In the genomic region with DNA sequence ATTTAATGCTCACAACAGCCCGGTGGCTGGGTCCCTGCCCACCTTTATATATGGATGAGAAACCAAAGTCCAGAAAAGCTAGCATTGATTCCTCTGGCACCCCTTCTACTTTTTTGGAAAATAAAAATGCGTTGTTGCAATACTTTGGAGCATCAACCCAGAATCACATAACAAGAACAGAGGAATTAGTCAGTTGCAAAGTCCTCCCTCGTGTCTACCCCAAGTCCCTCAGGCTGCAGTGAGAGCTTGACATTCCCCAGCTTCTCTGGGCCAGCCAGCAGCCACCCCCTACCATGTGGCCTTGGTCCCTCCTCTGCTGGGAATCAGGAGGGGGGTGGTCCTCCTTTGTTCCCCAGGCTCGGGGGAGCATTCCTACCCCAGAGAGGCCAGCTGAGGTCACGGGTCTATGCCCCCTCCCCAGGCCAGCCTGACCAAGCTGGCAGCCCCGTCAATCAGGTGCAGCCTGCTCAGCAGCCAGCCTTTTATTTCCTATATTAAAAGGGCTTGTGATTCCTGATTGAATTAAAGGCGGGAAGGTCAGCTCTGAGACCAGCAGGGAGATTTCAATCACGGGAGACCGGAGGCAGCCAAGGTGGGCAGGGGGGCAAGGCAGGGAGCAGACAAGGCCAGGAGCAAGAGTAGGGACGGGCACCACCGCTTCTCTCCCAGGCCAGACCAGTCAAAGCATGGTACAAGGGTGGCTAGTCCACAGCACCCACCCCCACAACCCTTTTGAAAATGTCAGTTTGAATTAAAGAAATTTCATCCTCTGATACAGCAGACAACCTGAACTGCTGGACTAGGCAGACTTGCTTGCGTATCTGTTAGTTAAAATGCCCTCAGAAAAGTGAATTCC, we compare ENCODE assay signal across 14 cellular contexts.
"Had no signal": no experiment of that assay in that cellular context is flagged by ENCODE, and none has a peak within 500 bp of the region (broad histone marks: within the 10 kb centered on the region; RNA-seq: fewer than 3 reads in every experiment).

No MANE protein-coding gene starts in this region.

- ATAC-seq: left lung; natural killer cell treated with Interleukin-12 subunit alpha and Interleukin-12 subunit beta and Interleukin-15 and Interleukin-18, amount 100 ng/mL, for 72 hours had no signal

- H3K9me3 ChIP-seq: esophagus muscularis mucosa, left lung, sigmoid colon, upper lobe of left lung had no signal

- H3K36me3 ChIP-seq: esophagus muscularis mucosa, left lung, sigmoid colon, upper lobe of left lung had no signal

- H3K4me3 Mint-ChIP-seq: activated CD4-positive, alpha-beta T cell treated with anti-CD3 and anti-CD28 coated beads, Interleukin-2, amount 10 ng/mL, durations not matched to agents 7 days and 5 days; activated naive CD4-positive, alpha-beta T cell treated with anti-CD3 and anti-CD28 coated beads, Interleukin-2, amount 50 U/mL, for 24 hours; activated T-cell treated with anti-CD3 and anti-CD28 coated beads, Interleukin-2, amount 50 U/mL, for 24 hours; central memory CD8-positive, alpha-beta T cell; memory B cell; natural killer cell treated with Interleukin-12 subunit alpha and Interleukin-12 subunit beta and Interleukin-15 and Interleukin-18, amount 100 ng/mL, for 72 hours had no signal

- DNase-seq: activated CD4-positive, alpha-beta T cell treated with anti-CD3 and anti-CD28 coated beads, Interleukin-2, amount 10 ng/mL, durations not matched to agents 7 days and 5 days; activated effector memory CD4-positive, alpha-beta T cell treated with Interleukin-2 at 50 U/mL for 16 hours; activated T-cell treated with anti-CD3 and anti-CD28 coated beads, Interleukin-2, amount 50 U/mL, for 24 hours; dermis blood vessel endothelial cell; left lung; sigmoid colon; stimulated activated CD4-positive, alpha-beta T cell treated with anti-CD3 and anti-CD28 coated beads, Interleukin-2, amount 100 ng/mL, for 24 hours; stimulated activated naive CD4-positive, alpha-beta T cell had no signal

- H3K27ac ChIP-seq: esophagus muscularis mucosa, left lung, sigmoid colon, upper lobe of left lung had no signal

- H3K9me3 Mint-ChIP-seq: activated CD4-positive, alpha-beta T cell treated with anti-CD3 and anti-CD28 coated beads, Interleukin-2, amount 10 ng/mL, durations not matched to agents 7 days and 5 days; activated naive CD4-positive, alpha-beta T cell treated with anti-CD3 and anti-CD28 coated beads, Interleukin-2, amount 50 U/mL, for 24 hours; activated T-cell treated with anti-CD3 and anti-CD28 coated beads, Interleukin-2, amount 50 U/mL, for 24 hours; central memory CD8-positive, alpha-beta T cell; memory B cell; natural killer cell treated with Interleukin-12 subunit alpha and Interleukin-12 subunit beta and Interleukin-15 and Interleukin-18, amount 100 ng/mL, for 72 hours had no signal

- H3K27me3 Mint-ChIP-seq: activated CD4-positive, alpha-beta T cell treated with anti-CD3 and anti-CD28 coated beads, Interleukin-2, amount 10 ng/mL, durations not matched to agents 7 days and 5 days had no signal

- H3K27me3 ChIP-seq: esophagus muscularis mucosa, left lung, sigmoid colon, upper lobe of left lung had no signal

- H3K27ac Mint-ChIP-seq: activated CD4-positive, alpha-beta T cell treated with anti-CD3 and anti-CD28 coated beads, Interleukin-2, amount 10 ng/mL, durations not matched to agents 7 days and 5 days; activated naive CD4-positive, alpha-beta T cell treated with anti-CD3 and anti-CD28 coated beads, Interleukin-2, amount 50 U/mL, for 24 hours; activated T-cell treated with anti-CD3 and anti-CD28 coated beads, Interleukin-2, amount 50 U/mL, for 24 hours; memory B cell; natural killer cell treated with Interleukin-12 subunit alpha and Interleukin-12 subunit beta and Interleukin-15 and Interleukin-18, amount 100 ng/mL, for 72 hours had no signal

- H3K4me3 ChIP-seq: esophagus muscularis mucosa, left lung, sigmoid colon, upper lobe of left lung had no signal

- H3K36me3 Mint-ChIP-seq: activated naive CD4-positive, alpha-beta T cell treated with anti-CD3 and anti-CD28 coated beads, Interleukin-2, amount 50 U/mL, for 24 hours; memory B cell; natural killer cell treated with Interleukin-12 subunit alpha and Interleukin-12 subunit beta and Interleukin-15 and Interleukin-18, amount 100 ng/mL, for 72 hours had no signal

- H3K4me1 Mint-ChIP-seq: activated CD4-positive, alpha-beta T cell treated with anti-CD3 and anti-CD28 coated beads, Interleukin-2, amount 10 ng/mL, durations not matched to agents 7 days and 5 days; activated naive CD4-positive, alpha-beta T cell treated with anti-CD3 and anti-CD28 coated beads, Interleukin-2, amount 50 U/mL, for 24 hours; central memory CD8-positive, alpha-beta T cell; memory B cell had no signal
